In genomic region chr14:91396959-91397815, GRCh38 we compare ENCODE assay signal across 8 cellular contexts. TPM values are rescaled to one million over a fixed set of nuclear protein-coding genes. Genes with fewer than 3 reads are reported as not detected.
DNase-seq lines count a peak whose midpoint lies in the region; ATAC-seq, FAIRE-seq and TF ChIP-seq lines count a peak whose summit lies in the region.

No MANE protein-coding gene starts in this region.

- peak; percentile 96 for FAIRE-seq in GM19239 (lab: Jason Lieb, UNC)

- no peaks in the 10 kb centered on the region for H3K9me3 Mint-ChIP-seq in T-helper 1 cell treated with Interleukin-12 subunit alpha and Interleukin-12 subunit beta and Interleukin-4 antibody, amounts not matched to agents 30 μg/mL and 1 μg/mL, for 36 hours
- no peaks in the 10 kb centered on the region for H3K9me3 Mint-ChIP-seq in effector memory CD8-positive, alpha-beta T cell

- no peaks in the 10 kb centered on the region for H3K27me3 Mint-ChIP-seq in T-helper 1 cell treated with Interleukin-12 subunit alpha and Interleukin-12 subunit beta and Interleukin-4 antibody, amounts not matched to agents 30 μg/mL and 1 μg/mL, for 36 hours (ENCODE audit: low read depth)
- no peaks in the 10 kb centered on the region for H3K27me3 Mint-ChIP-seq in effector memory CD8-positive, alpha-beta T cell

- peak overlapping the region; percentile 87 for H3K27ac Mint-ChIP-seq in T-helper 1 cell treated with Interleukin-12 subunit alpha and Interleukin-12 subunit beta and Interleukin-4 antibody, amounts not matched to agents 30 μg/mL and 1 μg/mL, for 36 hours
- H3K27ac Mint-ChIP-seq in effector memory CD8-positive, alpha-beta T cell, result peak overlapping the region; percentile 93 to 94

- H3K36me3 ChIP-seq in BLaER1, result no peaks in the 10 kb centered on the region
- H3K36me3 ChIP-seq in esophagus muscularis mucosa, result no peaks in the 10 kb centered on the region
- no peaks in the 10 kb centered on the region for H3K36me3 ChIP-seq in sigmoid colon

- H3K4me1 ChIP-seq in BLaER1, result peaks cover 97% of the 10 kb centered on the region
- peaks cover 8 to 13% (median 12%) of the 10 kb centered on the region in 4 donors for H3K4me1 ChIP-seq in esophagus muscularis mucosa
- H3K4me1 ChIP-seq in sigmoid colon, result no peaks in the 10 kb centered on the region

- H3K4me3 ChIP-seq in BLaER1 (peak overlapping the region; percentile 50), esophagus muscularis mucosa (no peak overlapping the region), sigmoid colon (no peak overlapping the region)

- peaks cover 32% of the 10 kb centered on the region for H3K36me3 Mint-ChIP-seq in T-helper 1 cell treated with Interleukin-12 subunit alpha and Interleukin-12 subunit beta and Interleukin-4 antibody, amounts not matched to agents 30 μg/mL and 1 μg/mL, for 36 hours (ENCODE audit: low read depth)
- H3K36me3 Mint-ChIP-seq in effector memory CD8-positive, alpha-beta T cell (ENCODE audit: insufficient read depth), result peaks cover 62% of the 10 kb centered on the region

- 64% methylated on average over 13 of the region's 15 CpGs for WGBS in esophagus muscularis mucosa
- 20 to 30% methylated on average over 15 of the region's 15 CpGs for WGBS in sigmoid colon, 2 donors

- H3K27ac ChIP-seq in BLaER1 (peak overlapping the region; percentile 73), esophagus muscularis mucosa (replicated peaks in 1 of 4) (no peak overlapping the region), sigmoid colon (no peak overlapping the region)

- intact Hi-C loops in esophagus muscularis mucosa (cut with DNase I) (no loop called here), sigmoid colon (cut with DNase I) (no loop called here)

- no peak for TF ChIP-seq CTCF in esophagus muscularis mucosa (IDR thresholded peaks at IDR 0.05)
- TF ChIP-seq CTCF in sigmoid colon (IDR thresholded peaks at IDR 0.05), result no peak

- peak; percentile 51 for ATAC-seq in HG03378 (IDR thresholded peaks at IDR 0.05; ENCODE audit: unreplicated experiment)
- ATAC-seq in effector memory CD8-positive, alpha-beta T cell (replicated peaks), result peak; percentile 65

- peaks cover 98% of the 10 kb centered on the region for H4K20me1 ChIP-seq in BLaER1

- no peak for TF ChIP-seq EP300 in esophagus muscularis mucosa (IDR thresholded peaks at IDR 0.05)
- TF ChIP-seq EP300 in sigmoid colon (IDR thresholded peaks at IDR 0.05), result no peak

- H3K9me3 ChIP-seq in BLaER1 (no peaks in the 10 kb centered on the region), esophagus muscularis mucosa (no peaks in the 10 kb centered on the region), sigmoid colon (no peaks in the 10 kb centered on the region)

- H3K27me3 ChIP-seq in BLaER1, result no peaks in the 10 kb centered on the region
- peaks cover 0 to 8% (median 0%) of the 10 kb centered on the region in 4 donors for H3K27me3 ChIP-seq in esophagus muscularis mucosa
- H3K27me3 ChIP-seq in sigmoid colon, result peaks cover 0 to 7% (median 0%) of the 10 kb centered on the region in 3 donors

- no peak for TF ChIP-seq POLR2A in esophagus muscularis mucosa (IDR thresholded peaks at IDR 0.05; ENCODE audit: low read depth)
- TF ChIP-seq POLR2A in sigmoid colon (IDR thresholded peaks at IDR 0.05), result no peak

- peak overlapping the region; percentile 68 for H3K9ac ChIP-seq in BLaER1

- H3K4me2 ChIP-seq in BLaER1, result peak overlapping the region; percentile 87

- H3K4me3 Mint-ChIP-seq in T-helper 1 cell treated with Interleukin-12 subunit alpha and Interleukin-12 subunit beta and Interleukin-4 antibody, amounts not matched to agents 30 μg/mL and 1 μg/mL, for 36 hours, result peak overlapping the region; percentile 78
- peak overlapping the region; percentile 98 to 99 for H3K4me3 Mint-ChIP-seq in effector memory CD8-positive, alpha-beta T cell

- DNase-seq in GM19239 (ENCODE audit: insufficient read length, low spot score) (peak; percentile 84), esophagus muscularis mucosa (ENCODE audit: extremely low spot score) (no peak), sigmoid colon (no peak)
- DNase-seq in effector memory CD8-positive, alpha-beta T cell, result peak; percentile 49 to 56 (median 49)
- peak; percentile 66 to 72 for DNase-seq in stimulated activated CD4-positive, alpha-beta T cell treated with anti-CD3 and anti-CD28 coated beads, Interleukin-2, amount 100 ng/mL, for 24 hours

- peaks cover 67% of the 10 kb centered on the region for H3K4me1 Mint-ChIP-seq in T-helper 1 cell treated with Interleukin-12 subunit alpha and Interleukin-12 subunit beta and Interleukin-4 antibody, amounts not matched to agents 30 μg/mL and 1 μg/mL, for 36 hours (ENCODE audit: low read depth)
- peaks cover 76 to 92% of the 10 kb centered on the region in 2 donors for H3K4me1 Mint-ChIP-seq in effector memory CD8-positive, alpha-beta T cell (ENCODE audit: low read depth in 2 of 2)

RNA-seq across cellular contexts. Expression of gene CCDC88C, which starts 20.4 kb away (rescaled TPM):
- total RNA-seq in esophagus muscularis mucosa (1 to 10 TPM; 4.2 to 6.3 (median 5.6) TPM), sigmoid colon (1 to 10 TPM in 3 of 4 donors, under 1 TPM in 1; 0.95 to 3.9 (median 1.4) TPM)
- polyA plus RNA-seq in sigmoid colon, result 10 to 100 TPM; 14.4 to 45.7 (median 21.0) TPM

Comparison
In these comparisons a context has a peak if more than half of its experiments do, and no peak if none do; other contexts are left out.
1. DNase-seq: peak in GM19239 (single experiment), effector memory CD8-positive, alpha-beta T cell (3 of 3) and stimulated activated CD4-positive, alpha-beta T cell treated with anti-CD3 and anti-CD28 coated beads, Interleukin-2, amount 100 ng/mL, for 24 hours (2 of 2); none in esophagus muscularis mucosa (single experiment) and sigmoid colon (single experiment).